ENCODE assay signal across 8 cellular contexts in genomic region chr11:122727101-122727929, GRCh38.
DNase-seq lines count a peak whose midpoint lies in the region; ATAC-seq and TF ChIP-seq lines count a peak whose summit lies in the region.

No MANE protein-coding gene starts in this region.

- no peaks in the 10 kb centered on the region for H4K20me1 ChIP-seq in MM.1S (ENCODE audit: insufficient read depth, low read length)

- H3K36me3 Mint-ChIP-seq in CD4-positive, alpha-beta memory T cell: peaks cover 0 to 2% of the 10 kb centered on the region in 2 donors

- H3K4me3 ChIP-seq in CD4-positive, alpha-beta memory T cell (ENCODE audit: low read length in 2 of 2): peak overlapping the region; percentile 9 to 38
- H3K4me3 ChIP-seq in MM.1S (ENCODE audit: low read length) (peak overlapping the region; percentile 52), colonic mucosa (no peak overlapping the region)

- peak in 4 of 5 donors; percentile 38 to 50 (median 47) for DNase-seq in CD4-positive, alpha-beta memory T cell
- peak; percentile 90 for DNase-seq in MM.1S
- DNase-seq in colonic mucosa: no peak
- peak; percentile 41 for DNase-seq in stimulated activated CD4-positive, alpha-beta T cell treated with anti-CD3 and anti-CD28 coated beads, Interleukin-4, amount 100 ng/mL, for 24 hours
- DNase-seq in T1000 (lab: John Stamatoyannopoulos, UW): no peak
- no peak for DNase-seq in SKM-1 treated with dmso at 0.1 percent for 144 hours (lab: John Stamatoyannopoulos, UW; ENCODE audit: unreplicated experiment)
- DNase-seq in NCI-H510A treated with DMSO at 0.1 percent for 48 hours (lab: John Stamatoyannopoulos, UW): no peak

- H3K4me1 Mint-ChIP-seq in CD4-positive, alpha-beta memory T cell: peaks cover 51 to 66% (median 59%) of the 10 kb centered on the region in 4 donors

- H3K27ac ChIP-seq in CD4-positive, alpha-beta memory T cell (ENCODE audit: low read depth, low read length): peak overlapping the region; percentile 59
- peak overlapping the region; percentile 99 for H3K27ac ChIP-seq in MM.1S (ENCODE audit: low read length)
- H3K27ac ChIP-seq in colonic mucosa: peak overlapping the region; percentile 33

- H3K9ac ChIP-seq in MM.1S (ENCODE audit: low read length) (peak overlapping the region; percentile 84), colonic mucosa (ENCODE audit: low read depth in 2 of 2, low read length in 2 of 2) (peak overlapping the region in 1 of 2 donors; percentile 18)

- peaks cover 44% of the 10 kb centered on the region for H3F3A ChIP-seq in MM.1S (ENCODE audit: insufficient read depth, low read length)

- CTCF ChIA-PET in CD4-positive, alpha-beta memory T cell (lab: Charles Lee; ENCODE audit: partially characterized antibody): interaction anchor here (0.8 to 5.2 kb wide), 18 partner anchors 9 to 125 kb away, joined by 3 to 46 read pairs (median 4); partner anchors contain the start of gene UBASH3B

- POLR2A ChIA-PET in CD4-positive, alpha-beta memory T cell (lab: Charles Lee; ENCODE audit: partially characterized antibody): interaction anchor here (0.7 to 3.6 kb wide), 19 partner anchors 9 to 341 kb away, joined by 3 to 64 read pairs (median 5); partner anchors contain the start of genes HSPA8 and UBASH3B

- peak overlapping the region; percentile 94 for H3K4me2 ChIP-seq in MM.1S (ENCODE audit: low read depth, low read length)

- H3K9me2 ChIP-seq in MM.1S (replicated peaks; ENCODE audit: insufficient read depth, low read length): no peaks in the 10 kb centered on the region

- H3K9me3 ChIP-seq in CD4-positive, alpha-beta memory T cell (ENCODE audit: control insufficient read depth in 1 of 2, low read length in 2 of 2): no peaks in the 10 kb centered on the region
- no peaks in the 10 kb centered on the region for H3K9me3 ChIP-seq in MM.1S (replicated peaks; ENCODE audit: insufficient read depth, low read length)
- no peaks in the 10 kb centered on the region for H3K9me3 ChIP-seq in colonic mucosa

- no peak for TF ChIP-seq CTCF in MM.1S (IDR thresholded peaks at IDR 0.05; ENCODE audit: low read length)
- no peak for TF ChIP-seq CTCF in colonic mucosa (IDR thresholded peaks at IDR 0.05)

- no peaks in the 10 kb centered on the region for H3K79me2 ChIP-seq in MM.1S (ENCODE audit: low read length)

- H3K4me1 ChIP-seq in CD4-positive, alpha-beta memory T cell (ENCODE audit: insufficient read depth, low read length): peaks cover 67% of the 10 kb centered on the region
- H3K4me1 ChIP-seq in MM.1S (ENCODE audit: low read length) (peaks cover 65% of the 10 kb centered on the region), colonic mucosa (no peaks in the 10 kb centered on the region)

- H3K36me3 ChIP-seq in CD4-positive, alpha-beta memory T cell (ENCODE audit: insufficient read depth, low read length): no peaks in the 10 kb centered on the region
- no peaks in the 10 kb centered on the region for H3K36me3 ChIP-seq in MM.1S (replicated peaks; ENCODE audit: insufficient read depth, low read length)
- H3K36me3 ChIP-seq in colonic mucosa: no peaks in the 10 kb centered on the region

- intact Hi-C loops in CD4-positive, alpha-beta memory T cell (cut with micrococcal nuclease): loop anchor here (2.0 kb wide), 2 partner anchors 17 to 71 kb away; no protein-coding TSS in a partner anchor
- intact Hi-C loops in colonic mucosa (cut with DNase I): no loop called here

- peak overlapping the region; percentile 92 to 99 (median 95) for H3K27ac Mint-ChIP-seq in CD4-positive, alpha-beta memory T cell

- peak; percentile 87 for ATAC-seq in GM21367 (IDR thresholded peaks at IDR 0.05; ENCODE audit: unreplicated experiment)

- no peaks in the 10 kb centered on the region for H3K9me3 Mint-ChIP-seq in CD4-positive, alpha-beta memory T cell

- peak overlapping the region; percentile 67 for H2AFZ ChIP-seq in MM.1S (ENCODE audit: low read length)

- H3K4me3 Mint-ChIP-seq in CD4-positive, alpha-beta memory T cell: peak overlapping the region; percentile 79 to 93 (median 88)

- H3K27me3 ChIP-seq in CD4-positive, alpha-beta memory T cell (ENCODE audit: insufficient read depth, low read length): no peaks in the 10 kb centered on the region
- H3K27me3 ChIP-seq in MM.1S (replicated peaks; ENCODE audit: insufficient read depth, low read length) (no peaks in the 10 kb centered on the region), colonic mucosa (no peaks in the 10 kb centered on the region)

- H3K27me3 Mint-ChIP-seq in CD4-positive, alpha-beta memory T cell: no peaks in the 10 kb centered on the region

Comparison
In these comparisons a context has a peak if more than half of its experiments do, and no peak if none do; other contexts are left out.
1. DNase-seq: peak in CD4-positive, alpha-beta memory T cell (4 of 5), MM.1S (single experiment) and stimulated activated CD4-positive, alpha-beta T cell treated with anti-CD3 and anti-CD28 coated beads, Interleukin-4, amount 100 ng/mL, for 24 hours (single experiment); none in colonic mucosa (single experiment), T1000 (single experiment), SKM-1 treated with dmso at 0.1 percent for 144 hours (single experiment) and NCI-H510A treated with DMSO at 0.1 percent for 48 hours (single experiment).
2. H3K27ac ChIP-seq: peak in every context shown above with its lines; median percentile 99 in MM.1S; 59 in CD4-positive, alpha-beta memory T cell; 33 in colonic mucosa.